ENCODE assay signal across 23 cellular contexts in the genomic region with DNA sequence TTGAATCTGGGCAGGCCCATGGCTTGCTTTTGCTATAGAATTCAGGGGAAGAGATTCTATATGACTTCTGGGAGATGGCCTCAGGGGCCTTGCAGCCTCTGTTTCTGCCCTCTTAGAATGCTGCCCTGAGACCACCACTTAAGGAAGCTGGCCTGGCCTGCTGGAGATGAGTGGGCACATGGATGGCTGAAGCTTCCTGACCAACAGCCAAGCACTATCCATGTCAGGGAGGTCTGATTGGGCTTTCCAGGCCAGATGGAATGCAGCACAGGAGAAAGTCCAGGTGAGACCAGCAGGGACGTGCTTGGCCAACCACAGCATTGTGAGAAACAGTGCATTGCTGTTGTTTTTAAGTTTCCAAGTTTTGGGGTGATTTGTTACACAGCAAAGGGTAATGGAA.
"Had no signal": no experiment of that assay in that cellular context is flagged by ENCODE, and none has a peak within 500 bp of the region (broad histone marks: within the 10 kb centered on the region; RNA-seq: fewer than 3 reads in every experiment).

No MANE protein-coding gene starts in this region.

- H3K4me3 ChIP-seq: K562, SJSA1, SK-N-MC had no signal

- H3K9ac ChIP-seq: KMS-11 had no signal

- FAIRE-seq: HTR-8/SVneo, K562, RCC 7860 had no signal

- H3K27ac ChIP-seq: HL-60, KMS-11, SJSA1, SK-N-MC had no signal

- H3K4me1 ChIP-seq: SJSA1 had no signal

- H3K36me3 ChIP-seq: SJSA1 had no signal

- DNase-seq: Kasumi-1, NCI-H1092, NCI-H1105 treated with DMSO at 0.1 percent for 48 hours, NCI-H1417 treated with DMSO at 0.1 percent for 48 hours, NCI-H146, NCI-H1694 treated with DMSO at 0.1 percent for 48 hours, NCI-H1930, NCI-H2081, NCI-H2107, NCI-H2227 treated with DMSO at 0.1 percent for 48 hours, NCI-H524, NCI-H526 treated with DMSO at 0.1 percent for 48 hours, NCI-H748 treated with DMSO at 0.1 percent for 48 hours, Right ventricle myocardium superior, RPMI8226, SIG-M5 had no signal

- H3K27me3 ChIP-seq: SJSA1 had no signal

- H3K4me2 ChIP-seq: KMS-11 had no signal

- H3K9me3 ChIP-seq: SJSA1 had no signal
